In genomic region chr2:200585730-200586643, GRCh38 we compare ENCODE assay signal across 8 cellular contexts. TPM values are rescaled to one million over a fixed set of nuclear protein-coding genes. Genes with fewer than 3 reads are reported as not detected.
A peak's percentile ranks its signal among the peaks of the same experiment; 100 is the strongest.
DNase-seq lines count a peak whose midpoint lies in the region; ATAC-seq and FAIRE-seq lines count a peak whose summit lies in the region.

TSS of gene AOX1 (plus strand) at chr2:200586014. CDS start at chr2:200586109, 95 bp downstream.

- H3K27me3 ChIP-seq in HUES6 (ENCODE audit: control insufficient read depth, insufficient read depth, low read length), result peaks cover 12% of the 10 kb centered on the region
- no peaks in the 10 kb centered on the region for H3K27me3 ChIP-seq in neuronal stem cell (ENCODE audit: control insufficient read depth in 3 of 3, insufficient read depth in 3 of 3, low read depth in 1 of 3, low read length in 3 of 3)

- H3K79me1 ChIP-seq in neuronal stem cell (ENCODE audit: low read depth, low read length), result no peaks in the 10 kb centered on the region

- peak; percentile 38 for DNase-seq in DMS53 treated with DMSO at 0.1 percent for 48 hours (lab: John Stamatoyannopoulos, UW; ENCODE audit: unreplicated experiment)
- DNase-seq in activated naive CD4-positive, alpha-beta T cell treated with Interleukin-2 at 50 U/mL for 16 hours, result peak; percentile 12
- DNase-seq in globus pallidus (ENCODE audit: low spot score), result peak; percentile 30
- DNase-seq in neuronal stem cell (ENCODE audit: low spot score), result peak; percentile 52
- DNase-seq in HTR-8/SVneo (ENCODE audit: insufficient read length, low spot score), result no peak

- ATAC-seq in HG03097 (IDR thresholded peaks at IDR 0.05; ENCODE audit: low FRiP score, unreplicated experiment) (no peak), GM21717 (IDR thresholded peaks at IDR 0.05; ENCODE audit: unreplicated experiment) (no peak)

- no peak within 1 kb of the TSS for H2BK12ac ChIP-seq in neuronal stem cell (ENCODE audit: low read length)

- no peak within 1 kb of the TSS for H3K27ac ChIP-seq in HUES6 (ENCODE audit: low read depth, low read length)
- no peak within 1 kb of the TSS for H3K27ac ChIP-seq in neuronal stem cell (replicated peaks; ENCODE audit: low read length)

- no peak within 1 kb of the TSS for H2BK5ac ChIP-seq in neuronal stem cell (ENCODE audit: low read length)

- no peak for FAIRE-seq in HTR-8/SVneo (lab: Jason Lieb, UNC)

- no peaks in the 10 kb centered on the region for H3K4me1 ChIP-seq in HUES6 (ENCODE audit: control insufficient read depth, insufficient read depth, low read length)
- H3K4me1 ChIP-seq in neuronal stem cell (ENCODE audit: control insufficient read depth in 2 of 2, insufficient read depth in 1 of 2, low read depth in 1 of 2, low read length in 2 of 2), result no peaks in the 10 kb centered on the region

- H3K14ac ChIP-seq in neuronal stem cell (ENCODE audit: low read length), result no peak within 1 kb of the TSS

- H4K8ac ChIP-seq in neuronal stem cell (ENCODE audit: low read depth, low read length), result no peak within 1 kb of the TSS

- peak within 1 kb of the TSS; percentile 86 for H3K18ac ChIP-seq in neuronal stem cell (ENCODE audit: low read length)

- H3K4ac ChIP-seq in neuronal stem cell (ENCODE audit: low read length), result no peak within 1 kb of the TSS

- peak within 1 kb of the TSS; percentile 37 for H3K9ac ChIP-seq in HUES6 (ENCODE audit: low read length)
- peak within 1 kb of the TSS; percentile 87 for H3K9ac ChIP-seq in neuronal stem cell (ENCODE audit: low read depth, low read length, poor library complexity)

- WGBS in neuronal stem cell (ENCODE audit: extremely low coverage in 2 of 2, insufficient read length in 2 of 2, insufficient replicate concordance in 1 of 2), 2 donors, result no CpG with 5 or more reads among the region's 62 CpGs

- no peaks in the 10 kb centered on the region for H3K36me3 ChIP-seq in HUES6 (ENCODE audit: control insufficient read depth, insufficient read depth, low read length)
- H3K36me3 ChIP-seq in neuronal stem cell (replicated peaks in 1 of 2; ENCODE audit: control insufficient read depth in 2 of 2, insufficient read depth in 2 of 2, low read length in 2 of 2), result peaks cover 0 to 11% of the 10 kb centered on the region in 2 donors

- H3K4me3 ChIP-seq in HUES6 (ENCODE audit: low read depth, low read length) (peak within 1 kb of the TSS; percentile 62), neuronal stem cell (ENCODE audit: low read length in 2 of 2) (peak within 1 kb of the TSS; percentile 24 to 78)

- H2AK5ac ChIP-seq in neuronal stem cell (ENCODE audit: low read depth, low read length), result no peak within 1 kb of the TSS

- no peak within 1 kb of the TSS for H2BK15ac ChIP-seq in neuronal stem cell (ENCODE audit: low read length)

- H2BK120ac ChIP-seq in neuronal stem cell (ENCODE audit: low read depth, low read length), result peak within 1 kb of the TSS; percentile 4

- H3K23ac ChIP-seq in neuronal stem cell (ENCODE audit: low read depth, low read length, poor library complexity), result peak within 1 kb of the TSS; percentile 2

- no peak within 1 kb of the TSS for H4K91ac ChIP-seq in neuronal stem cell (ENCODE audit: low read depth, low read length, poor library complexity)

- peak within 1 kb of the TSS; percentile 74 for H3K4me2 ChIP-seq in neuronal stem cell (ENCODE audit: insufficient read depth, low read length, poor library complexity, severe bottlenecking)

- peak within 1 kb of the TSS; percentile 58 for H2AFZ ChIP-seq in neuronal stem cell (ENCODE audit: low read length)

- H3K9me3 ChIP-seq in HUES6 (ENCODE audit: control insufficient read depth, insufficient read depth, low read depth, low read length) (no peaks in the 10 kb centered on the region), neuronal stem cell (replicated peaks in 1 of 2; ENCODE audit: control insufficient read depth in 2 of 2, insufficient read depth in 1 of 2, low read depth in 1 of 2, low read length in 2 of 2) (no peaks in the 10 kb centered on the region)

RNA-seq across cellular contexts. Expression of gene AOX1, which starts in this region (rescaled TPM):
- polyA plus RNA-seq in neuronal stem cell (2013, experiment 1 of 2), result 0.81 TPM
- polyA plus RNA-seq in neuronal stem cell (2013, experiment 2 of 2), result 0.89 TPM
